In genomic region chr13:42594577-42595571, GRCh38 we compare ENCODE assay signal across 9 cellular contexts. TPM values are rescaled to one million over a fixed set of nuclear protein-coding genes. Genes with fewer than 3 reads are reported as not detected.
A peak's percentile ranks its signal among the peaks of the same experiment; 100 is the strongest.
DNase-seq lines count a peak whose midpoint lies in the region; ATAC-seq and FAIRE-seq lines count a peak whose summit lies in the region.
"Had no signal": no experiment of that assay in that cellular context is flagged by ENCODE, and none has a peak within 500 bp of the region (broad histone marks: within the 10 kb centered on the region; RNA-seq: fewer than 3 reads in every experiment).

No MANE protein-coding gene starts in this region.

- POLR2A ChIA-PET in activated CD4-positive, alpha-beta memory T cell treated with anti-CD3 and anti-CD28 coated beads, Interleukin-2, amount 10 ng/mL, durations not matched to agents 7 days and 5 days (lab: Charles Lee): no interaction called here

- H3K27ac Mint-ChIP-seq in activated CD4-positive, alpha-beta memory T cell treated with anti-CD3 and anti-CD28 coated beads, Interleukin-2, amount 10 ng/mL, durations not matched to agents 7 days and 5 days: no peak overlapping the region
- H3K27ac Mint-ChIP-seq: dendritic cell treated with granulocyte-macrophage colony-stimulating factor and Interleukin-4, amounts not matched to agents 40 ng/mL and 50 ng/mL, for 4 days had no signal

- H3K9me3 Mint-ChIP-seq in activated CD4-positive, alpha-beta memory T cell treated with anti-CD3 and anti-CD28 coated beads, Interleukin-2, amount 10 ng/mL, durations not matched to agents 7 days and 5 days: no peaks in the 10 kb centered on the region
- H3K9me3 Mint-ChIP-seq: dendritic cell treated with granulocyte-macrophage colony-stimulating factor and Interleukin-4, amounts not matched to agents 40 ng/mL and 50 ng/mL, for 4 days had no signal

- no peaks in the 10 kb centered on the region for H3K27me3 Mint-ChIP-seq in activated CD4-positive, alpha-beta memory T cell treated with anti-CD3 and anti-CD28 coated beads, Interleukin-2, amount 10 ng/mL, durations not matched to agents 7 days and 5 days

- CTCF ChIA-PET in activated CD4-positive, alpha-beta memory T cell treated with anti-CD3 and anti-CD28 coated beads, Interleukin-2, amount 10 ng/mL, durations not matched to agents 7 days and 5 days (lab: Charles Lee): interaction anchor here (0.8 to 1.9 kb wide), 14 partner anchors 9 to 1210 kb away, joined by 3 to 9 read pairs (median 3); no protein-coding TSS in a partner anchor

- DNase-seq in DMS79 treated with DMSO at 0.1 percent for 48 hours (lab: John Stamatoyannopoulos, UW) (peak; percentile 87), NCI-H526 treated with DMSO at 0.1 percent for 48 hours (lab: John Stamatoyannopoulos, UW) (peak; percentile 67), midbrain (lab: John Stamatoyannopoulos, UW) (peak; percentile 74), cerebellar nuclear complex (lab: John Stamatoyannopoulos, UW) (no peak)
- peak; percentile 58 for DNase-seq in activated CD4-positive, alpha-beta memory T cell treated with anti-CD3 and anti-CD28 coated beads, Interleukin-2, amount 10 ng/mL, durations not matched to agents 7 days and 5 days
- peak; percentile 21 for DNase-seq in stimulated activated naive CD4-positive, alpha-beta T cell treated with Interleukin-2 at 50 U/mL for 16 hours (lab: John Stamatoyannopoulos, UW)

- FAIRE-seq in endometrium (lab: Jason Lieb, UNC): peak; percentile 98

- peaks cover 6% of the 10 kb centered on the region for H3K4me1 Mint-ChIP-seq in activated CD4-positive, alpha-beta memory T cell treated with anti-CD3 and anti-CD28 coated beads, Interleukin-2, amount 10 ng/mL, durations not matched to agents 7 days and 5 days

- H3K36me3 Mint-ChIP-seq in activated CD4-positive, alpha-beta memory T cell treated with anti-CD3 and anti-CD28 coated beads, Interleukin-2, amount 10 ng/mL, durations not matched to agents 7 days and 5 days (ENCODE audit: low read depth): peaks cover 3% of the 10 kb centered on the region

- peak; percentile 59 for ATAC-seq in HG02938 (IDR thresholded peaks at IDR 0.05; ENCODE audit: unreplicated experiment)

- no peak overlapping the region for H3K4me3 Mint-ChIP-seq in activated CD4-positive, alpha-beta memory T cell treated with anti-CD3 and anti-CD28 coated beads, Interleukin-2, amount 10 ng/mL, durations not matched to agents 7 days and 5 days
- H3K4me3 Mint-ChIP-seq: dendritic cell treated with granulocyte-macrophage colony-stimulating factor and Interleukin-4, amounts not matched to agents 40 ng/mL and 50 ng/mL, for 4 days had no signal

RNA-seq across cellular contexts. Expression of gene TNFSF11, which starts 20.9 kb away (rescaled TPM):
- total RNA-seq in activated CD4-positive, alpha-beta memory T cell treated with anti-CD3 and anti-CD28 coated beads, Interleukin-2, amount 10 ng/mL, durations not matched to agents 7 days and 5 days: 1 to 10 TPM; 7.5 to 7.6 TPM

Comparison
In these comparisons a context has a peak if more than half of its experiments do, and no peak if none do; other contexts are left out.
1. DNase-seq: peak in DMS79 treated with DMSO at 0.1 percent for 48 hours (single experiment), NCI-H526 treated with DMSO at 0.1 percent for 48 hours (single experiment), activated CD4-positive, alpha-beta memory T cell treated with anti-CD3 and anti-CD28 coated beads, Interleukin-2, amount 10 ng/mL, durations not matched to agents 7 days and 5 days (single experiment), midbrain (single experiment) and stimulated activated naive CD4-positive, alpha-beta T cell treated with Interleukin-2 at 50 U/mL for 16 hours (single experiment); none in cerebellar nuclear complex (0 of 2).